In the genomic region with DNA sequence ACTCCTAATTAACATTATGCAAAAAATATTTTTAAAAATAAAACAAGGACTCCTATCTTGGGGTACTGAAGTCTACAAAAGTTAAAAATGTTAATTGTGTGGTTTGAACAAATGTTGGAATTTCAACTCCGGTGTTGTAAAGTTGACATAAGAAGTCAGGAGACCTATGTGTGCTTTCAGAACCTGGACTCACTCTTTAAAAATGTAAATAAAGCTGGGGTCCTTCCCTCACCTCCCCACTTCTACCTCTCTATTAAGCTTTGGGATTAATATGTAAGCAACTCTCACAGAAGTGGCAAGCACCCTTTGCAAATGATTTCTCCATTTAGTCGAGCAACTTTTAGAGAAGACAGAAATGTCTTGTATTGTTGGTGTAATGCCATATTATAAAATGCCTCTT, we compare ENCODE assay signal across 1 cellular context.
TF ChIP-seq lines count a peak whose summit lies in the region.

No MANE protein-coding gene starts in this region.

TF ChIP-seq in HepG2, 621 proteins besides CTCF, POLR2A, EP300 and RAD21 (continued from another document and continues in another):
- TF ChIP-seq MAFG (CRISPR knock-in tag; IDR thresholded peaks at IDR 0.05) = no peak
- no peak for TF ChIP-seq EZH2 (conservative IDR thresholded peaks at IDR 0.05; ENCODE audit: low read depth, low read length)
- TF ChIP-seq, protein P1, sequence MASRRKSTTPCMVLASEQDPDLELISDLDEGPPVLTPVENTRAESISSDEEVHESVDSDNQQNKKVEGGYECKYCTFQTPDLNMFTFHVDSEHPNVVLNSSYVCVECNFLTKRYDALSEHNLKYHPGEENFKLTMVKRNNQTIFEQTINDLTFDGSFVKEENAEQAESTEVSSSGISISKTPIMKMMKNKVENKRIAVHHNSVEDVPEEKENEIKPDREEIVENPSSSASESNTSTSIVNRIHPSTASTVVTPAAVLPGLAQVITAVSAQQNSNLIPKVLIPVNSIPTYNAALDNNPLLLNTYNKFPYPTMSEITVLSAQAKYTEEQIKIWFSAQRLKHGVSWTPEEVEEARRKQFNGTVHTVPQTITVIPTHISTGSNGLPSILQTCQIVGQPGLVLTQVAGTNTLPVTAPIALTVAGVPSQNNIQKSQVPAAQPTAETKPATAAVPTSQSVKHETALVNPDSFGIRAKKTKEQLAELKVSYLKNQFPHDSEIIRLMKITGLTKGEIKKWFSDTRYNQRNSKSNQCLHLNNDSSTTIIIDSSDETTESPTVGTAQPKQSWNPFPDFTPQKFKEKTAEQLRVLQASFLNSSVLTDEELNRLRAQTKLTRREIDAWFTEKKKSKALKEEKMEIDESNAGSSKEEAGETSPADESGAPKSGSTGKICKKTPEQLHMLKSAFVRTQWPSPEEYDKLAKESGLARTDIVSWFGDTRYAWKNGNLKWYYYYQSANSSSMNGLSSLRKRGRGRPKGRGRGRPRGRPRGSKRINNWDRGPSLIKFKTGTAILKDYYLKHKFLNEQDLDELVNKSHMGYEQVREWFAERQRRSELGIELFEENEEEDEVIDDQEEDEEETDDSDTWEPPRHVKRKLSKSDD (CRISPR knock-in tag; IDR thresholded peaks at IDR 0.05; ENCODE audit: low read depth) = no peak
- no peak for TF ChIP-seq ZNF251 (CRISPR knock-in tag; IDR thresholded peaks at IDR 0.05)
- no peak for TF ChIP-seq GTF2F1 (IDR thresholded peaks at IDR 0.05; ENCODE audit: low read length)
- TF ChIP-seq, protein P2, sequence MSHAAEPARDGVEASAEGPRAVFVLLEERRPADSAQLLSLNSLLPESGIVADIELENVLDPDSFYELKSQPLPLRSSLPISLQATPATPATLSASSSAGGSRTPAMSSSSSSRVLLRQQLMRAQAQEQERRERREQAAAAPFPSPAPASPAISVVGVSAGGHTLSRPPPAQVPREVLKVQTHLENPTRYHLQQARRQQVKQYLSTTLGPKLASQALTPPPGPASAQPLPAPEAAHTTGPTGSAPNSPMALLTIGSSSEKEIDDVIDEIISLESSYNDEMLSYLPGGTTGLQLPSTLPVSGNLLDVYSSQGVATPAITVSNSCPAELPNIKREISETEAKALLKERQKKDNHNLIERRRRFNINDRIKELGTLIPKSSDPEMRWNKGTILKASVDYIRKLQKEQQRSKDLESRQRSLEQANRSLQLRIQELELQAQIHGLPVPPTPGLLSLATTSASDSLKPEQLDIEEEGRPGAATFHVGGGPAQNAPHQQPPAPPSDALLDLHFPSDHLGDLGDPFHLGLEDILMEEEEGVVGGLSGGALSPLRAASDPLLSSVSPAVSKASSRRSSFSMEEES (CRISPR knock-in tag; IDR thresholded peaks at IDR 0.05) = peak; percentile 91
- no peak for TF ChIP-seq ZNF775 (CRISPR knock-in tag; IDR thresholded peaks at IDR 0.05; ENCODE audit: borderline replicate concordance)
- TF ChIP-seq, protein P3, sequence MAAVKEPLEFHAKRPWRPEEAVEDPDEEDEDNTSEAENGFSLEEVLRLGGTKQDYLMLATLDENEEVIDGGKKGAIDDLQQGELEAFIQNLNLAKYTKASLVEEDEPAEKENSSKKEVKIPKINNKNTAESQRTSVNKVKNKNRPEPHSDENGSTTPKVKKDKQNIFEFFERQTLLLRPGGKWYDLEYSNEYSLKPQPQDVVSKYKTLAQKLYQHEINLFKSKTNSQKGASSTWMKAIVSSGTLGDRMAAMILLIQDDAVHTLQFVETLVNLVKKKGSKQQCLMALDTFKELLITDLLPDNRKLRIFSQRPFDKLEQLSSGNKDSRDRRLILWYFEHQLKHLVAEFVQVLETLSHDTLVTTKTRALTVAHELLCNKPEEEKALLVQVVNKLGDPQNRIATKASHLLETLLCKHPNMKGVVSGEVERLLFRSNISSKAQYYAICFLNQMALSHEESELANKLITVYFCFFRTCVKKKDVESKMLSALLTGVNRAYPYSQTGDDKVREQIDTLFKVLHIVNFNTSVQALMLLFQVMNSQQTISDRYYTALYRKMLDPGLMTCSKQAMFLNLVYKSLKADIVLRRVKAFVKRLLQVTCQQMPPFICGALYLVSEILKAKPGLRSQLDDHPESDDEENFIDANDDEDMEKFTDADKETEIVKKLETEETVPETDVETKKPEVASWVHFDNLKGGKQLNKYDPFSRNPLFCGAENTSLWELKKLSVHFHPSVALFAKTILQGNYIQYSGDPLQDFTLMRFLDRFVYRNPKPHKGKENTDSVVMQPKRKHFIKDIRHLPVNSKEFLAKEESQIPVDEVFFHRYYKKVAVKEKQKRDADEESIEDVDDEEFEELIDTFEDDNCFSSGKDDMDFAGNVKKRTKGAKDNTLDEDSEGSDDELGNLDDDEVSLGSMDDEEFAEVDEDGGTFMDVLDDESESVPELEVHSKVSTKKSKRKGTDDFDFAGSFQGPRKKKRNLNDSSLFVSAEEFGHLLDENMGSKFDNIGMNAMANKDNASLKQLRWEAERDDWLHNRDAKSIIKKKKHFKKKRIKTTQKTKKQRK (IDR thresholded peaks at IDR 0.05; ENCODE audit: low read length) = no peak
- TF ChIP-seq HNRNPLL (IDR thresholded peaks at IDR 0.05; ENCODE audit: low read depth, low read length, poor library complexity, severe bottlenecking) = no peak
- TF ChIP-seq ZNF792 (CRISPR knock-in tag; IDR thresholded peaks at IDR 0.05) = no peak
- no peak for TF ChIP-seq TOE1 (CRISPR knock-in tag; IDR thresholded peaks at IDR 0.05)
- no peak for TF ChIP-seq NR1H2 (CRISPR knock-in tag; IDR thresholded peaks at IDR 0.05; ENCODE audit: borderline replicate concordance, low read depth)
- TF ChIP-seq ZKSCAN5 (CRISPR knock-in tag; IDR thresholded peaks at IDR 0.05) = peak; percentile 86
- TF ChIP-seq, protein P4, sequence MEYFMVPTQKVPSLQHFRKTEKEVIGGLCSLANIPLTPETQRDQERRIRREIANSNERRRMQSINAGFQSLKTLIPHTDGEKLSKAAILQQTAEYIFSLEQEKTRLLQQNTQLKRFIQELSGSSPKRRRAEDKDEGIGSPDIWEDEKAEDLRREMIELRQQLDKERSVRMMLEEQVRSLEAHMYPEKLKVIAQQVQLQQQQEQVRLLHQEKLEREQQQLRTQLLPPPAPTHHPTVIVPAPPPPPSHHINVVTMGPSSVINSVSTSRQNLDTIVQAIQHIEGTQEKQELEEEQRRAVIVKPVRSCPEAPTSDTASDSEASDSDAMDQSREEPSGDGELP (IDR thresholded peaks at IDR 0.05; ENCODE audit: borderline replicate concordance, low read depth) = no peak
- TF ChIP-seq, protein P5, sequence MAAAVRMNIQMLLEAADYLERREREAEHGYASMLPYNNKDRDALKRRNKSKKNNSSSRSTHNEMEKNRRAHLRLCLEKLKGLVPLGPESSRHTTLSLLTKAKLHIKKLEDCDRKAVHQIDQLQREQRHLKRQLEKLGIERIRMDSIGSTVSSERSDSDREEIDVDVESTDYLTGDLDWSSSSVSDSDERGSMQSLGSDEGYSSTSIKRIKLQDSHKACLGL (CRISPR knock-in tag; IDR thresholded peaks at IDR 0.05) = no peak
- no peak for TF ChIP-seq ZNF33A (CRISPR knock-in tag; IDR thresholded peaks at IDR 0.05; ENCODE audit: borderline replicate concordance)
- peak; percentile 60 for TF ChIP-seq FOXA3 (CRISPR knock-in tag; IDR thresholded peaks at IDR 0.05)
- TF ChIP-seq ISL2 (CRISPR knock-in tag; IDR thresholded peaks at IDR 0.05) = no peak
- no peak for TF ChIP-seq MYNN (CRISPR knock-in tag; IDR thresholded peaks at IDR 0.05; ENCODE audit: low read depth)
- TF ChIP-seq ZBTB1 (CRISPR knock-in tag; IDR thresholded peaks at IDR 0.05; ENCODE audit: borderline replicate concordance) = no peak
- TF ChIP-seq, protein P6, sequence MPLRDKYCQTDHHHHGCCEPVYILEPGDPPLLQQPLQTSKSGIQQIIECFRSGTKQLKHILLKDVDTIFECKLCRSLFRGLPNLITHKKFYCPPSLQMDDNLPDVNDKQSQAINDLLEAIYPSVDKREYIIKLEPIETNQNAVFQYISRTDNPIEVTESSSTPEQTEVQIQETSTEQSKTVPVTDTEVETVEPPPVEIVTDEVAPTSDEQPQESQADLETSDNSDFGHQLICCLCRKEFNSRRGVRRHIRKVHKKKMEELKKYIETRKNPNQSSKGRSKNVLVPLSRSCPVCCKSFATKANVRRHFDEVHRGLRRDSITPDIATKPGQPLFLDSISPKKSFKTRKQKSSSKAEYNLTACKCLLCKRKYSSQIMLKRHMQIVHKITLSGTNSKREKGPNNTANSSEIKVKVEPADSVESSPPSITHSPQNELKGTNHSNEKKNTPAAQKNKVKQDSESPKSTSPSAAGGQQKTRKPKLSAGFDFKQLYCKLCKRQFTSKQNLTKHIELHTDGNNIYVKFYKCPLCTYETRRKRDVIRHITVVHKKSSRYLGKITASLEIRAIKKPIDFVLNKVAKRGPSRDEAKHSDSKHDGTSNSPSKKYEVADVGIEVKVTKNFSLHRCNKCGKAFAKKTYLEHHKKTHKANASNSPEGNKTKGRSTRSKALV (CRISPR knock-in tag; IDR thresholded peaks at IDR 0.05) = no peak
- no peak for TF ChIP-seq SCMH1 (CRISPR knock-in tag; IDR thresholded peaks at IDR 0.05; ENCODE audit: borderline replicate concordance)
- no peak for TF ChIP-seq DMAP1 (CRISPR knock-in tag; IDR thresholded peaks at IDR 0.05)
- no peak for TF ChIP-seq MIER2 (CRISPR knock-in tag; IDR thresholded peaks at IDR 0.05)
- no peak for TF ChIP-seq TBP (CRISPR knock-in tag; IDR thresholded peaks at IDR 0.05)
- no peak for TF ChIP-seq ZNF788 (CRISPR knock-in tag; IDR thresholded peaks at IDR 0.05; ENCODE audit: borderline replicate concordance)
- TF ChIP-seq, protein P7, sequence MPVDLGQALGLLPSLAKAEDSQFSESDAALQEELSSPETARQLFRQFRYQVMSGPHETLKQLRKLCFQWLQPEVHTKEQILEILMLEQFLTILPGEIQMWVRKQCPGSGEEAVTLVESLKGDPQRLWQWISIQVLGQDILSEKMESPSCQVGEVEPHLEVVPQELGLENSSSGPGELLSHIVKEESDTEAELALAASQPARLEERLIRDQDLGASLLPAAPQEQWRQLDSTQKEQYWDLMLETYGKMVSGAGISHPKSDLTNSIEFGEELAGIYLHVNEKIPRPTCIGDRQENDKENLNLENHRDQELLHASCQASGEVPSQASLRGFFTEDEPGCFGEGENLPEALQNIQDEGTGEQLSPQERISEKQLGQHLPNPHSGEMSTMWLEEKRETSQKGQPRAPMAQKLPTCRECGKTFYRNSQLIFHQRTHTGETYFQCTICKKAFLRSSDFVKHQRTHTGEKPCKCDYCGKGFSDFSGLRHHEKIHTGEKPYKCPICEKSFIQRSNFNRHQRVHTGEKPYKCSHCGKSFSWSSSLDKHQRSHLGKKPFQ (CRISPR knock-in tag; IDR thresholded peaks at IDR 0.05; ENCODE audit: insufficient replicate concordance) = no peak
- no peak for TF ChIP-seq RFX3 (CRISPR knock-in tag; IDR thresholded peaks at IDR 0.05)
- no peak for TF ChIP-seq ZNF547 (CRISPR knock-in tag; IDR thresholded peaks at IDR 0.05)
- TF ChIP-seq, protein P8, sequence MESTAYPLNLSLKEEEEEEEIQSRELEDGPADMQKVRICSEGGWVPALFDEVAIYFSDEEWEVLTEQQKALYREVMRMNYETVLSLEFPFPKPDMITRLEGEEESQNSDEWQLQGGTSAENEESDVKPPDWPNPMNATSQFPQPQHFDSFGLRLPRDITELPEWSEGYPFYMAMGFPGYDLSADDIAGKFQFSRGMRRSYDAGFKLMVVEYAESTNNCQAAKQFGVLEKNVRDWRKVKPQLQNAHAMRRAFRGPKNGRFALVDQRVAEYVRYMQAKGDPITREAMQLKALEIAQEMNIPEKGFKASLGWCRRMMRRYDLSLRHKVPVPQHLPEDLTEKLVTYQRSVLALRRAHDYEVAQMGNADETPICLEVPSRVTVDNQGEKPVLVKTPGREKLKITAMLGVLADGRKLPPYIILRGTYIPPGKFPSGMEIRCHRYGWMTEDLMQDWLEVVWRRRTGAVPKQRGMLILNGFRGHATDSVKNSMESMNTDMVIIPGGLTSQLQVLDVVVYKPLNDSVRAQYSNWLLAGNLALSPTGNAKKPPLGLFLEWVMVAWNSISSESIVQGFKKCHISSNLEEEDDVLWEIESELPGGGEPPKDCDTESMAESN (CRISPR knock-in tag; conservative IDR thresholded peaks at IDR 0.05) = no peak
- TF ChIP-seq ZNF225 (CRISPR knock-in tag; IDR thresholded peaks at IDR 0.05) = no peak
- TF ChIP-seq FOXA1 (IDR thresholded peaks at IDR 0.05) = no peak
- peak; percentile 38; the same call in 1 of the 2 replicates for TF ChIP-seq FOXA1 (CRISPR knock-in tag; IDR thresholded peaks at IDR 0.05)
- TF ChIP-seq, protein P9, sequence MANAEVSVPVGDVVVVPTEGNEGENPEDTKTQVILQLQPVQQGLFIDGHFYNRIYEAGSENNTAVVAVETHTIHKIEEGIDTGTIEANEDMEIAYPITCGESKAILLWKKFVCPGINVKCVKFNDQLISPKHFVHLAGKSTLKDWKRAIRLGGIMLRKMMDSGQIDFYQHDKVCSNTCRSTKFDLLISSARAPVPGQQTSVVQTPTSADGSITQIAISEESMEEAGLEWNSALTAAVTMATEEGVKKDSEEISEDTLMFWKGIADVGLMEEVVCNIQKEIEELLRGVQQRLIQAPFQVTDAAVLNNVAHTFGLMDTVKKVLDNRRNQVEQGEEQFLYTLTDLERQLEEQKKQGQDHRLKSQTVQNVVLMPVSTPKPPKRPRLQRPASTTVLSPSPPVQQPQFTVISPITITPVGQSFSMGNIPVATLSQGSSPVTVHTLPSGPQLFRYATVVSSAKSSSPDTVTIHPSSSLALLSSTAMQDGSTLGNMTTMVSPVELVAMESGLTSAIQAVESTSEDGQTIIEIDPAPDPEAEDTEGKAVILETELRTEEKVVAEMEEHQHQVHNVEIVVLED (CRISPR knock-in tag; IDR thresholded peaks at IDR 0.05; ENCODE audit: borderline replicate concordance) = no peak
- TF ChIP-seq, protein P10, sequence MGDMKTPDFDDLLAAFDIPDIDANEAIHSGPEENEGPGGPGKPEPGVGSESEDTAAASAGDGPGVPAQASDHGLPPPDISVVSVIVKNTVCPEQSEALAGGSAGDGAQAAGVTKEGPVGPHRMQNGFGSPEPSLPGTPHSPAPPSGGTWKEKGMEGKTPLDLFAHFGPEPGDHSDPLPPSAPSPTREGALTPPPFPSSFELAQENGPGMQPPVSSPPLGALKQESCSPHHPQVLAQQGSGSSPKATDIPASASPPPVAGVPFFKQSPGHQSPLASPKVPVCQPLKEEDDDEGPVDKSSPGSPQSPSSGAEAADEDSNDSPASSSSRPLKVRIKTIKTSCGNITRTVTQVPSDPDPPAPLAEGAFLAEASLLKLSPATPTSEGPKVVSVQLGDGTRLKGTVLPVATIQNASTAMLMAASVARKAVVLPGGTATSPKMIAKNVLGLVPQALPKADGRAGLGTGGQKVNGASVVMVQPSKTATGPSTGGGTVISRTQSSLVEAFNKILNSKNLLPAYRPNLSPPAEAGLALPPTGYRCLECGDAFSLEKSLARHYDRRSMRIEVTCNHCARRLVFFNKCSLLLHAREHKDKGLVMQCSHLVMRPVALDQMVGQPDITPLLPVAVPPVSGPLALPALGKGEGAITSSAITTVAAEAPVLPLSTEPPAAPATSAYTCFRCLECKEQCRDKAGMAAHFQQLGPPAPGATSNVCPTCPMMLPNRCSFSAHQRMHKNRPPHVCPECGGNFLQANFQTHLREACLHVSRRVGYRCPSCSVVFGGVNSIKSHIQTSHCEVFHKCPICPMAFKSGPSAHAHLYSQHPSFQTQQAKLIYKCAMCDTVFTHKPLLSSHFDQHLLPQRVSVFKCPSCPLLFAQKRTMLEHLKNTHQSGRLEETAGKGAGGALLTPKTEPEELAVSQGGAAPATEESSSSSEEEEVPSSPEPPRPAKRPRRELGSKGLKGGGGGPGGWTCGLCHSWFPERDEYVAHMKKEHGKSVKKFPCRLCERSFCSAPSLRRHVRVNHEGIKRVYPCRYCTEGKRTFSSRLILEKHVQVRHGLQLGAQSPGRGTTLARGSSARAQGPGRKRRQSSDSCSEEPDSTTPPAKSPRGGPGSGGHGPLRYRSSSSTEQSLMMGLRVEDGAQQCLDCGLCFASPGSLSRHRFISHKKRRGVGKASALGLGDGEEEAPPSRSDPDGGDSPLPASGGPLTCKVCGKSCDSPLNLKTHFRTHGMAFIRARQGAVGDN (CRISPR knock-in tag; IDR thresholded peaks at IDR 0.05) = no peak
